ENCODE assay signal across 13 cellular contexts in genomic region chr20:25532015-25532751, GRCh38. TPM values are rescaled to one million over a fixed set of nuclear protein-coding genes. Genes with fewer than 3 reads are reported as not detected.
DNase-seq lines count a peak whose midpoint lies in the region; ATAC-seq and TF ChIP-seq lines count a peak whose summit lies in the region.
"Had no signal": no experiment of that assay in that cellular context is flagged by ENCODE, and none has a peak within 500 bp of the region (broad histone marks: within the 10 kb centered on the region; RNA-seq: fewer than 3 reads in every experiment).

No MANE protein-coding gene starts in this region.

- peak; percentile 64 for ATAC-seq in omental fat pad (ENCODE audit: low FRiP score)

- DNase-seq in Calu3 (peak; percentile 23), amygdala (lab: John Stamatoyannopoulos, UW) (peak in 35 of 56 donors; percentile 4 to 73 (median 38)), head of caudate nucleus (peak; percentile 33 to 84 (median 60)), omental fat pad (ENCODE audit: low spot score) (no peak), CD14-positive monocyte (ENCODE audit: low spot score) (no peak), NCI-H1105 treated with DMSO at 0.1 percent for 48 hours (lab: John Stamatoyannopoulos, UW) (no peak)
- DNase-seq in activated naive CD8-positive, alpha-beta T cell treated with anti-CD3 and anti-CD28 coated beads for 36 hours: no peak
- DNase-seq in stimulated activated CD8-positive, alpha-beta memory T cell treated with anti-CD3 and anti-CD28 coated beads, Interleukin-4, amount 100 ng/mL, for 48 hours: no peak
- DNase-seq: activated CD4-positive, alpha-beta memory T cell treated with anti-CD3 and anti-CD28 coated beads for 36 hours; activated naive CD4-positive, alpha-beta T cell treated with anti-CD3 and anti-CD28 coated beads for 36 hours; HCEC 1CT; NCI-H510A treated with DMSO at 0.1 percent for 48 hours; psoas muscle had no signal

- no peak for TF ChIP-seq CTCF in Calu3 (IDR thresholded peaks at IDR 0.05; ENCODE audit: unreplicated experiment)
- no peak for TF ChIP-seq CTCF in omental fat pad (IDR thresholded peaks at IDR 0.05)
- TF ChIP-seq CTCF in CD14-positive monocyte (IDR thresholded peaks at IDR 0.05): no peak

- no peaks in the 10 kb centered on the region for H3K27me3 Mint-ChIP-seq in Calu3 (ENCODE audit: unreplicated experiment)
- H3K27me3 Mint-ChIP-seq in CD14-positive monocyte (ENCODE audit: low read depth in 3 of 3): peaks cover 3 to 8% (median 6%) of the 10 kb centered on the region in 3 donors
- H3K27me3 Mint-ChIP-seq in activated naive CD8-positive, alpha-beta T cell treated with anti-CD3 and anti-CD28 coated beads for 36 hours: no peaks in the 10 kb centered on the region
- H3K27me3 Mint-ChIP-seq: activated CD4-positive, alpha-beta memory T cell treated with anti-CD3 and anti-CD28 coated beads for 36 hours had no signal

- intact Hi-C loops in Calu3 (cut with micrococcal nuclease; ENCODE audit: unreplicated experiment): no loop called here
- intact Hi-C loops in head of caudate nucleus (cut with DNase I): no loop called here
- intact Hi-C loops in CD14-positive monocyte (cut with micrococcal nuclease): no loop called here

- H3K36me3 Mint-ChIP-seq in Calu3 (ENCODE audit: insufficient read depth, unreplicated experiment) (no peaks in the 10 kb centered on the region), CD14-positive monocyte (no peaks in the 10 kb centered on the region)
- H3K36me3 Mint-ChIP-seq in activated naive CD8-positive, alpha-beta T cell treated with anti-CD3 and anti-CD28 coated beads for 36 hours: peaks cover 5% of the 10 kb centered on the region

- no peak overlapping the region for H3K4me3 Mint-ChIP-seq in Calu3 (ENCODE audit: low read depth, unreplicated experiment)
- H3K4me3 Mint-ChIP-seq in CD14-positive monocyte: no peak overlapping the region
- H3K4me3 Mint-ChIP-seq in activated naive CD8-positive, alpha-beta T cell treated with anti-CD3 and anti-CD28 coated beads for 36 hours: no peak overlapping the region
- H3K4me3 Mint-ChIP-seq: activated CD4-positive, alpha-beta memory T cell treated with anti-CD3 and anti-CD28 coated beads for 36 hours; activated naive CD4-positive, alpha-beta T cell treated with anti-CD3 and anti-CD28 coated beads for 36 hours had no signal

- no peaks in the 10 kb centered on the region for H3K9me3 Mint-ChIP-seq in Calu3 (ENCODE audit: low read depth, unreplicated experiment)
- peaks cover 3 to 12% (median 6%) of the 10 kb centered on the region in 7 donors for H3K9me3 Mint-ChIP-seq in CD14-positive monocyte
- peaks cover 8% of the 10 kb centered on the region for H3K9me3 Mint-ChIP-seq in activated naive CD8-positive, alpha-beta T cell treated with anti-CD3 and anti-CD28 coated beads for 36 hours

- H3K27ac Mint-ChIP-seq in Calu3 (ENCODE audit: unreplicated experiment): no peak overlapping the region
- peak overlapping the region in 2 of 7 donors; percentile 36 to 45 for H3K27ac Mint-ChIP-seq in CD14-positive monocyte
- no peak overlapping the region for H3K27ac Mint-ChIP-seq in activated naive CD8-positive, alpha-beta T cell treated with anti-CD3 and anti-CD28 coated beads for 36 hours
- H3K27ac Mint-ChIP-seq: activated CD4-positive, alpha-beta memory T cell treated with anti-CD3 and anti-CD28 coated beads for 36 hours; activated naive CD4-positive, alpha-beta T cell treated with anti-CD3 and anti-CD28 coated beads for 36 hours had no signal

- peaks cover 7% of the 10 kb centered on the region for H3K4me1 Mint-ChIP-seq in Calu3 (ENCODE audit: low read depth, unreplicated experiment)
- H3K4me1 Mint-ChIP-seq in CD14-positive monocyte: no peaks in the 10 kb centered on the region
- peaks cover 2% of the 10 kb centered on the region for H3K4me1 Mint-ChIP-seq in activated naive CD8-positive, alpha-beta T cell treated with anti-CD3 and anti-CD28 coated beads for 36 hours

- CTCF ChIA-PET in Calu3 (lab: Charles Lee): interaction anchor here (0.6 kb wide), 2 partner anchors 15 to 130 kb away, joined by 3 to 5 read pairs; no protein-coding TSS in a partner anchor

- BruUV-seq in Calu3 (replicated peaks; lab: Mats Ljungman, UMichigan): no TSS peak

RNA-seq across cellular contexts. Expression of gene NINL, which starts 53.1 kb away (rescaled TPM):
- total RNA-seq in Calu3 (2022) (8.5 and 9.1 TPM in 2 replicates), omental fat pad (1 to 10 TPM; 4.7 to 9.7 (median 6.7) TPM)
- polyA plus RNA-seq in CD14-positive monocyte: under 1 TPM in 1 of 2 donors, not detected in 1; 0.15 TPM
- 1 to 10 TPM; 2.0 to 2.2 TPM for total RNA-seq in activated naive CD8-positive, alpha-beta T cell treated with anti-CD3 and anti-CD28 coated beads for 36 hours

Comparison
In these comparisons a context has a peak if more than half of its experiments do, and no peak if none do; other contexts are left out.
1. DNase-seq: peak in Calu3 (single experiment), amygdala (35 of 56) and head of caudate nucleus (42 of 42); none in omental fat pad (single experiment), CD14-positive monocyte (single experiment), NCI-H1105 treated with DMSO at 0.1 percent for 48 hours (single experiment), activated naive CD8-positive, alpha-beta T cell treated with anti-CD3 and anti-CD28 coated beads for 36 hours (single experiment) and stimulated activated CD8-positive, alpha-beta memory T cell treated with anti-CD3 and anti-CD28 coated beads, Interleukin-4, amount 100 ng/mL, for 48 hours (single experiment).